ENCODE assay signal across 11 cellular contexts in genomic region chr12:57479043-57479375, GRCh38. TPM values are rescaled to one million over a fixed set of nuclear protein-coding genes. Genes with fewer than 3 reads are reported as not detected.
DNase-seq lines count a peak whose midpoint lies in the region; ATAC-seq, FAIRE-seq and TF ChIP-seq lines count a peak whose summit lies in the region.
"Had no signal": no experiment of that assay in that cellular context is flagged by ENCODE, and none has a peak within 500 bp of the region (broad histone marks: within the 10 kb centered on the region; RNA-seq: fewer than 3 reads in every experiment).

No MANE protein-coding gene starts in this region.

- no peaks in the 10 kb centered on the region for H3K27me3 Mint-ChIP-seq in activated CD8-positive, alpha-beta memory T cell treated with anti-CD3 and anti-CD28 coated beads, Interleukin-2, amount 10 ng/mL, durations not matched to agents 7 days and 5 days
- H3K27me3 Mint-ChIP-seq in activated T-helper 17 cell treated with anti-CD3 and anti-CD28 coated beads, Interleukin-2, amount 50 U/mL, for 72 hours, result no peaks in the 10 kb centered on the region

- BruUV-seq in HepG2 (replicated peaks; lab: Mats Ljungman, UMichigan), result no TSS peak

- H3K36me3 Mint-ChIP-seq in activated CD8-positive, alpha-beta memory T cell treated with anti-CD3 and anti-CD28 coated beads, Interleukin-2, amount 10 ng/mL, durations not matched to agents 7 days and 5 days, result peaks cover 36% of the 10 kb centered on the region
- peaks cover 56% of the 10 kb centered on the region for H3K36me3 Mint-ChIP-seq in activated T-helper 17 cell treated with anti-CD3 and anti-CD28 coated beads, Interleukin-2, amount 50 U/mL, for 72 hours (ENCODE audit: low read depth)

- H3K9me3 ChIP-seq in HepG2 (ENCODE audit: low read length) (no peaks in the 10 kb centered on the region), MM.1S (replicated peaks; ENCODE audit: insufficient read depth, low read length) (no peaks in the 10 kb centered on the region)
- H3K9me3 ChIP-seq: heart right ventricle had no signal

- peak overlapping the region; percentile 89 for H3K4me3 Mint-ChIP-seq in activated CD8-positive, alpha-beta memory T cell treated with anti-CD3 and anti-CD28 coated beads, Interleukin-2, amount 10 ng/mL, durations not matched to agents 7 days and 5 days
- peak overlapping the region; percentile 92 for H3K4me3 Mint-ChIP-seq in activated T-helper 17 cell treated with anti-CD3 and anti-CD28 coated beads, Interleukin-2, amount 50 U/mL, for 72 hours

- peak; percentile 60 for DNase-seq in activated CD8-positive, alpha-beta memory T cell treated with anti-CD3 and anti-CD28 coated beads, Interleukin-2, amount 10 ng/mL, durations not matched to agents 7 days and 5 days
- no peak for DNase-seq in activated CD8-positive, alpha-beta memory T cell treated with anti-CD3 and anti-CD28 coated beads, Interleukin-2, amount 50 U/mL, for 48 hours
- DNase-seq in HepG2 (ENCODE audit: low spot score) (no peak), DMS79 treated with DMSO at 0.1 percent for 48 hours (lab: John Stamatoyannopoulos, UW) (no peak), MM.1S (no peak)
- DNase-seq: heart right ventricle, NCI-H748 treated with DMSO at 0.1 percent for 48 hours had no signal

- H3K27me3 ChIP-seq in HepG2 (ENCODE audit: control insufficient read depth in 1 of 2, insufficient read depth in 2 of 2, low read length in 2 of 2), result peaks cover 8 to 62% of the 10 kb centered on the region in 2 experiments
- no peaks in the 10 kb centered on the region for H3K27me3 ChIP-seq in MM.1S (replicated peaks; ENCODE audit: insufficient read depth, low read length)

- no peak for TF ChIP-seq RAD21 in HepG2 (CRISPR knock-in tag; IDR thresholded peaks at IDR 0.05)

- peak; percentile 3 for ATAC-seq in activated CD8-positive, alpha-beta memory T cell treated with anti-CD3 and anti-CD28 coated beads, Interleukin-2, amount 10 ng/mL, durations not matched to agents 7 days and 5 days
- no peak for ATAC-seq in activated T-helper 17 cell treated with anti-CD3 and anti-CD28 coated beads, Interleukin-2, amount 50 U/mL, for 72 hours (replicated peaks)
- peak; percentile 9; the same call in 2 of the 3 replicates for ATAC-seq in HepG2
- ATAC-seq in GM21786 (IDR thresholded peaks at IDR 0.05; ENCODE audit: unreplicated experiment), result no peak

- CTCF ChIA-PET in activated CD8-positive, alpha-beta memory T cell treated with anti-CD3 and anti-CD28 coated beads, Interleukin-2, amount 10 ng/mL, durations not matched to agents 7 days and 5 days (lab: Charles Lee), result interaction anchor here (1.3 to 12.4 kb wide), 4 partner anchors 17 to 240 kb away, joined by 3 to 193 read pairs (median 4); partner anchors contain the start of gene GLI1
- CTCF ChIA-PET in HepG2 (lab: Yijun Ruan, JAX; ENCODE audit: low intra/inter-chr PET ratio, low total read pairs), result no interaction called here

- no peaks in the 10 kb centered on the region for H3K36me3 ChIP-seq in HepG2 (replicated peaks in 1 of 2; ENCODE audit: control insufficient read depth in 1 of 2, insufficient read depth in 2 of 2, low read length in 2 of 2)
- no peaks in the 10 kb centered on the region for H3K36me3 ChIP-seq in MM.1S (replicated peaks; ENCODE audit: insufficient read depth, low read length)

- TF ChIP-seq EP300 in HepG2 (IDR thresholded peaks at IDR 0.05; ENCODE audit: low read depth in 2 of 2, low read length in 2 of 2) (no peak), HepG2 (CRISPR knock-in tag; IDR thresholded peaks at IDR 0.05; ENCODE audit: borderline replicate concordance) (no peak)

- TF ChIP-seq POLR2A in HepG2 (IDR thresholded peaks at IDR 0.05; ENCODE audit: insufficient read depth in 1 of 2, low read depth in 2 of 2, low read length in 2 of 2), result no peak

- H3K27ac ChIP-seq in HepG2 (ENCODE audit: extremely low read length, insufficient read depth, low read length) (no peak overlapping the region), temporal lobe (ENCODE audit: low read depth, low read length) (peak overlapping the region; percentile 52), MM.1S (ENCODE audit: low read length) (no peak overlapping the region)

- POLR2A ChIA-PET in HepG2 (lab: Yijun Ruan, JAX), result no interaction called here

- H3K4me3 ChIP-seq in HepG2 (replicated peaks in 1 of 3; ENCODE audit: insufficient read depth in 1 of 3, low read depth in 2 of 3, low read length in 3 of 3) (no peak overlapping the region), MM.1S (ENCODE audit: low read length) (no peak overlapping the region)

- H3K9me2 ChIP-seq in MM.1S (replicated peaks; ENCODE audit: insufficient read depth, low read length), result no peaks in the 10 kb centered on the region

- H3K27ac Mint-ChIP-seq in activated CD8-positive, alpha-beta memory T cell treated with anti-CD3 and anti-CD28 coated beads, Interleukin-2, amount 10 ng/mL, durations not matched to agents 7 days and 5 days, result peak overlapping the region; percentile 100
- H3K27ac Mint-ChIP-seq in activated T-helper 17 cell treated with anti-CD3 and anti-CD28 coated beads, Interleukin-2, amount 50 U/mL, for 72 hours, result peak overlapping the region; percentile 96

- WGBS in HepG2 (ENCODE audit: low lambda C conversion rate), result 45% methylated on average over 10 of the region's 10 CpGs

- H3K4me1 ChIP-seq in HepG2 (ENCODE audit: insufficient read depth, low read length), result peaks cover 35% of the 10 kb centered on the region
- peaks cover 8% of the 10 kb centered on the region; the same call in 1 of the 2 replicates for H3K4me1 ChIP-seq in MM.1S (ENCODE audit: low read length)

- peaks cover 59% of the 10 kb centered on the region for H3K4me1 Mint-ChIP-seq in activated CD8-positive, alpha-beta memory T cell treated with anti-CD3 and anti-CD28 coated beads, Interleukin-2, amount 10 ng/mL, durations not matched to agents 7 days and 5 days
- H3K4me1 Mint-ChIP-seq in activated T-helper 17 cell treated with anti-CD3 and anti-CD28 coated beads, Interleukin-2, amount 50 U/mL, for 72 hours, result peaks cover 49% of the 10 kb centered on the region

- TF ChIP-seq CTCF in HepG2 (CRISPR knock-in tag; IDR thresholded peaks at IDR 0.05) (no peak), MM.1S (IDR thresholded peaks at IDR 0.05; ENCODE audit: low read length) (no peak)

- no peaks in the 10 kb centered on the region for H3K9me3 Mint-ChIP-seq in activated CD8-positive, alpha-beta memory T cell treated with anti-CD3 and anti-CD28 coated beads, Interleukin-2, amount 10 ng/mL, durations not matched to agents 7 days and 5 days (ENCODE audit: low read depth)
- H3K9me3 Mint-ChIP-seq in activated T-helper 17 cell treated with anti-CD3 and anti-CD28 coated beads, Interleukin-2, amount 50 U/mL, for 72 hours, result no peaks in the 10 kb centered on the region

- no peak overlapping the region for H2AFZ ChIP-seq in HepG2 (ENCODE audit: low read length)
- H2AFZ ChIP-seq in MM.1S (ENCODE audit: low read length), result no peak overlapping the region

- intact Hi-C loops in HepG2 (cut with micrococcal nuclease; ENCODE audit: unreplicated experiment), result no loop called here

- in situ Hi-C loops in HepG2 (cut with HindIII; ENCODE audit: extremely low pct_ligation_motif_present, low pct_unique_long_range_greater_than_20kb), result no loop called here

- no peaks in the 10 kb centered on the region for H3K79me2 ChIP-seq in HepG2 (ENCODE audit: insufficient read depth, low read length)
- H3K79me2 ChIP-seq in MM.1S (ENCODE audit: low read length), result no peaks in the 10 kb centered on the region

- no peak overlapping the region for H3K9ac ChIP-seq in HepG2 (ENCODE audit: insufficient read depth, low read depth, low read length)
- no peak overlapping the region for H3K9ac ChIP-seq in MM.1S (ENCODE audit: low read length)

- no peaks in the 10 kb centered on the region for H4K20me1 ChIP-seq in HepG2 (ENCODE audit: insufficient read depth, low read length)
- H4K20me1 ChIP-seq in MM.1S (ENCODE audit: insufficient read depth, low read length), result no peaks in the 10 kb centered on the region

- no peaks in the 10 kb centered on the region for H3F3A ChIP-seq in MM.1S (ENCODE audit: insufficient read depth, low read length)

- FAIRE-seq in HepG2 (lab: Jason Lieb, UNC), result no peak

- H3K4me2 ChIP-seq in HepG2 (ENCODE audit: low read depth, low read length), result no peak overlapping the region
- H3K4me2 ChIP-seq in MM.1S (ENCODE audit: low read depth, low read length), result no peak overlapping the region

RNA-seq across cellular contexts. Expression of gene ARHGAP9, which starts 0.7 kb away (rescaled TPM):
- total RNA-seq in activated CD8-positive, alpha-beta memory T cell treated with anti-CD3 and anti-CD28 coated beads, Interleukin-2, amount 10 ng/mL, durations not matched to agents 7 days and 5 days, result 100 to 1,000 TPM; 234 to 363 TPM
- total RNA-seq in activated T-helper 17 cell treated with anti-CD3 and anti-CD28 coated beads, Interleukin-2, amount 50 U/mL, for 72 hours, result 100 to 1,000 TPM; 131 to 225 TPM
- total RNA-seq in HepG2 (2016; rRNA removed; fragmentation: Illumina TruSeq; extraction: Trizol), result 0.18 TPM in 1 of 2 replicates, not detected in the other
- not detected in 2 replicates for total RNA-seq in HepG2 (2016; cell fraction: cytosol; rRNA removed; fragmentation: Illumina TruSeq; extraction: Trizol; ENCODE audit: low read depth)
- 0.32 TPM in 1 of 2 replicates, not detected in the other for total RNA-seq in HepG2 (2016; cell fraction: insoluble cytoplasmic fraction; rRNA removed; fragmentation: Illumina TruSeq; extraction: Trizol)
- total RNA-seq in HepG2 (2016; cell fraction: membrane; rRNA removed; fragmentation: Illumina TruSeq; extraction: Trizol), result not detected in 2 replicates
- not detected in 2 replicates for total RNA-seq in HepG2 (2016; cell fraction: nucleus; rRNA removed; fragmentation: Illumina TruSeq; extraction: Trizol)
- 0.95 and 1.2 TPM in 2 replicates for polyA plus RNA-seq in HepG2 (2011; rRNA removed)
- polyA plus RNA-seq in HepG2 (2011; cell fraction: cytosol; rRNA removed), result 0.33 and 0.40 TPM in 2 replicates
- 3.1 and 5.5 TPM in 2 replicates for polyA plus RNA-seq in HepG2 (2011; cell fraction: nucleus; rRNA removed)
- 0.39 and 0.55 TPM in 2 replicates for polyA plus RNA-seq in HepG2 (2012)
- not detected in 2 replicates for polyA plus RNA-seq in HepG2 (2016; cell fraction: cytosol; fragmentation: Illumina TruSeq; extraction: Trizol; ENCODE audit: low read depth)
- polyA plus RNA-seq in HepG2 (2016; cell fraction: insoluble cytoplasmic fraction; fragmentation: Illumina TruSeq; extraction: Trizol; ENCODE audit: low read depth), result 0.17 TPM in 1 of 2 replicates, not detected in the other
- polyA plus RNA-seq in HepG2 (2016; cell fraction: membrane; fragmentation: Illumina TruSeq; extraction: Trizol; ENCODE audit: low read depth), result 0.15 TPM in 1 of 2 replicates, not detected in the other
- polyA plus RNA-seq in HepG2 (2016; cell fraction: nucleus; fragmentation: Illumina TruSeq; extraction: Trizol; ENCODE audit: insufficient read depth, low read depth), result 0.51 and 0.87 TPM in 2 replicates
- polyA minus RNA-seq in HepG2 (2011; rRNA and poly(A)+ RNA removed; ENCODE audit: low replicate concordance), result 0.44 TPM in 1 of 2 replicates, not detected in the other
- polyA minus RNA-seq in HepG2 (2011; cell fraction: cytosol; rRNA and poly(A)+ RNA removed), result not detected in 2 replicates
- polyA minus RNA-seq in HepG2 (2011; cell fraction: nucleus; rRNA and poly(A)+ RNA removed), result 0.64 and 1.7 TPM in 2 replicates
- total RNA-seq in temporal lobe, result 0.25 TPM
- total RNA-seq: dermis microvascular lymphatic vessel endothelial cell had no signal

RNA-seq across cellular contexts. Expression of gene MARS1, which starts 8.9 kb away (rescaled TPM):
- total RNA-seq in activated CD8-positive, alpha-beta memory T cell treated with anti-CD3 and anti-CD28 coated beads, Interleukin-2, amount 10 ng/mL, durations not matched to agents 7 days and 5 days, result 100 to 1,000 TPM; 283 to 384 TPM
- 100 to 1,000 TPM; 130 to 243 TPM for total RNA-seq in activated T-helper 17 cell treated with anti-CD3 and anti-CD28 coated beads, Interleukin-2, amount 50 U/mL, for 72 hours
- total RNA-seq in HepG2 (2016; rRNA removed; fragmentation: Illumina TruSeq; extraction: Trizol), result 177 and 181 TPM in 2 replicates
- 69.2 and 77.6 TPM in 2 replicates for total RNA-seq in HepG2 (2016; cell fraction: cytosol; rRNA removed; fragmentation: Illumina TruSeq; extraction: Trizol; ENCODE audit: low read depth)
- 178 and 182 TPM in 2 replicates for total RNA-seq in HepG2 (2016; cell fraction: insoluble cytoplasmic fraction; rRNA removed; fragmentation: Illumina TruSeq; extraction: Trizol)
- total RNA-seq in HepG2 (2016; cell fraction: membrane; rRNA removed; fragmentation: Illumina TruSeq; extraction: Trizol), result 116 and 124 TPM in 2 replicates
- total RNA-seq in HepG2 (2016; cell fraction: nucleus; rRNA removed; fragmentation: Illumina TruSeq; extraction: Trizol), result 147 and 177 TPM in 2 replicates
- polyA plus RNA-seq in HepG2 (2011; rRNA removed), result 115 and 167 TPM in 2 replicates
- polyA plus RNA-seq in HepG2 (2011; cell fraction: cytosol; rRNA removed), result 90.1 and 98.7 TPM in 2 replicates
- 450 and 538 TPM in 2 replicates for polyA plus RNA-seq in HepG2 (2011; cell fraction: nucleus; rRNA removed)
- 160 and 209 TPM in 2 replicates for polyA plus RNA-seq in HepG2 (2012)
- 68.2 and 75.1 TPM in 2 replicates for polyA plus RNA-seq in HepG2 (2016; cell fraction: cytosol; fragmentation: Illumina TruSeq; extraction: Trizol; ENCODE audit: low read depth)
- polyA plus RNA-seq in HepG2 (2016; cell fraction: insoluble cytoplasmic fraction; fragmentation: Illumina TruSeq; extraction: Trizol; ENCODE audit: low read depth), result 150 and 162 TPM in 2 replicates
- 87.9 and 114 TPM in 2 replicates for polyA plus RNA-seq in HepG2 (2016; cell fraction: membrane; fragmentation: Illumina TruSeq; extraction: Trizol; ENCODE audit: low read depth)
- polyA plus RNA-seq in HepG2 (2016; cell fraction: nucleus; fragmentation: Illumina TruSeq; extraction: Trizol; ENCODE audit: insufficient read depth, low read depth), result 239 and 240 TPM in 2 replicates
- 242 and 269 TPM in 2 replicates for polyA minus RNA-seq in HepG2 (2011; rRNA and poly(A)+ RNA removed; ENCODE audit: low replicate concordance)
- 76.3 and 117 TPM in 2 replicates for polyA minus RNA-seq in HepG2 (2011; cell fraction: cytosol; rRNA and poly(A)+ RNA removed)
- polyA minus RNA-seq in HepG2 (2011; cell fraction: nucleus; rRNA and poly(A)+ RNA removed), result 213 and 244 TPM in 2 replicates
- total RNA-seq in temporal lobe, result 64.9 TPM

RNA-seq across cellular contexts. Expression of gene GLI1, which starts 19.4 kb away (rescaled TPM):
- under 1 TPM; 0.52 to 0.53 TPM for total RNA-seq in activated CD8-positive, alpha-beta memory T cell treated with anti-CD3 and anti-CD28 coated beads, Interleukin-2, amount 10 ng/mL, durations not matched to agents 7 days and 5 days
- total RNA-seq in activated T-helper 17 cell treated with anti-CD3 and anti-CD28 coated beads, Interleukin-2, amount 50 U/mL, for 72 hours, result 1 to 10 TPM in 1 of 2 donors, under 1 TPM in 1; 0.48 to 1.4 TPM
- total RNA-seq in HepG2 (2016; rRNA removed; fragmentation: Illumina TruSeq; extraction: Trizol) (0.20 TPM in 1 of 2 replicates, not detected in the other), temporal lobe (0.25 TPM)
- total RNA-seq in HepG2 (2016; cell fraction: cytosol; rRNA removed; fragmentation: Illumina TruSeq; extraction: Trizol; ENCODE audit: low read depth), result 0.53 TPM in 1 of 2 replicates, not detected in the other
- total RNA-seq in HepG2 (2016; cell fraction: insoluble cytoplasmic fraction; rRNA removed; fragmentation: Illumina TruSeq; extraction: Trizol), result not detected in 2 replicates
- total RNA-seq in HepG2 (2016; cell fraction: membrane; rRNA removed; fragmentation: Illumina TruSeq; extraction: Trizol), result not detected in 2 replicates
- total RNA-seq in HepG2 (2016; cell fraction: nucleus; rRNA removed; fragmentation: Illumina TruSeq; extraction: Trizol), result not detected in 2 replicates
- 0.09 and 0.27 TPM in 2 replicates for polyA plus RNA-seq in HepG2 (2011; rRNA removed)
- 0.06 and 0.07 TPM in 2 replicates for polyA plus RNA-seq in HepG2 (2011; cell fraction: cytosol; rRNA removed)
- polyA plus RNA-seq in HepG2 (2011; cell fraction: nucleus; rRNA removed), result 0.33 and 0.42 TPM in 2 replicates
- 0.55 TPM in 1 of 2 replicates, not detected in the other for polyA plus RNA-seq in HepG2 (2012)
- not detected in 2 replicates for polyA plus RNA-seq in HepG2 (2016; cell fraction: cytosol; fragmentation: Illumina TruSeq; extraction: Trizol; ENCODE audit: low read depth)
- polyA plus RNA-seq in HepG2 (2016; cell fraction: insoluble cytoplasmic fraction; fragmentation: Illumina TruSeq; extraction: Trizol; ENCODE audit: low read depth), result 0.35 TPM in 1 of 2 replicates, not detected in the other
- not detected in 2 replicates for polyA plus RNA-seq in HepG2 (2016; cell fraction: membrane; fragmentation: Illumina TruSeq; extraction: Trizol; ENCODE audit: low read depth)
- polyA plus RNA-seq in HepG2 (2016; cell fraction: nucleus; fragmentation: Illumina TruSeq; extraction: Trizol; ENCODE audit: insufficient read depth, low read depth), result 0.17 and 0.49 TPM in 2 replicates
- 2.5 TPM in 1 of 2 replicates, not detected in the other for polyA minus RNA-seq in HepG2 (2011; rRNA and poly(A)+ RNA removed; ENCODE audit: low replicate concordance)
- polyA minus RNA-seq in HepG2 (2011; cell fraction: cytosol; rRNA and poly(A)+ RNA removed), result not detected in 2 replicates
- not detected in 2 replicates for polyA minus RNA-seq in HepG2 (2011; cell fraction: nucleus; rRNA and poly(A)+ RNA removed)

RNA-seq across cellular contexts. Expression of gene INHBE, which starts 23.9 kb away (rescaled TPM):
- under 1 TPM in 1 of 2 experiments, not detected in 1; 0.35 TPM for total RNA-seq in activated CD8-positive, alpha-beta memory T cell treated with anti-CD3 and anti-CD28 coated beads, Interleukin-2, amount 10 ng/mL, durations not matched to agents 7 days and 5 days
- total RNA-seq in activated T-helper 17 cell treated with anti-CD3 and anti-CD28 coated beads, Interleukin-2, amount 50 U/mL, for 72 hours, result not detected
- total RNA-seq in HepG2 (2016; rRNA removed; fragmentation: Illumina TruSeq; extraction: Trizol) (6.8 and 17.0 TPM in 2 replicates), temporal lobe (not detected)
- 1.4 and 1.9 TPM in 2 replicates for total RNA-seq in HepG2 (2016; cell fraction: cytosol; rRNA removed; fragmentation: Illumina TruSeq; extraction: Trizol; ENCODE audit: low read depth)
- 8.0 and 15.5 TPM in 2 replicates for total RNA-seq in HepG2 (2016; cell fraction: insoluble cytoplasmic fraction; rRNA removed; fragmentation: Illumina TruSeq; extraction: Trizol)
- 3.2 and 3.3 TPM in 2 replicates for total RNA-seq in HepG2 (2016; cell fraction: membrane; rRNA removed; fragmentation: Illumina TruSeq; extraction: Trizol)
- 11.2 and 13.1 TPM in 2 replicates for total RNA-seq in HepG2 (2016; cell fraction: nucleus; rRNA removed; fragmentation: Illumina TruSeq; extraction: Trizol)
- polyA plus RNA-seq in HepG2 (2011; rRNA removed), result 32.0 and 55.8 TPM in 2 replicates
- 39.2 and 45.0 TPM in 2 replicates for polyA plus RNA-seq in HepG2 (2011; cell fraction: cytosol; rRNA removed)
- 12.5 and 25.8 TPM in 2 replicates for polyA plus RNA-seq in HepG2 (2011; cell fraction: nucleus; rRNA removed)
- polyA plus RNA-seq in HepG2 (2012), result 16.9 and 62.2 TPM in 2 replicates
- polyA plus RNA-seq in HepG2 (2016; cell fraction: cytosol; fragmentation: Illumina TruSeq; extraction: Trizol; ENCODE audit: low read depth), result 0.90 and 1.2 TPM in 2 replicates
- 6.5 and 7.6 TPM in 2 replicates for polyA plus RNA-seq in HepG2 (2016; cell fraction: insoluble cytoplasmic fraction; fragmentation: Illumina TruSeq; extraction: Trizol; ENCODE audit: low read depth)
- polyA plus RNA-seq in HepG2 (2016; cell fraction: membrane; fragmentation: Illumina TruSeq; extraction: Trizol; ENCODE audit: low read depth), result 1.8 and 2.0 TPM in 2 replicates
- polyA plus RNA-seq in HepG2 (2016; cell fraction: nucleus; fragmentation: Illumina TruSeq; extraction: Trizol; ENCODE audit: insufficient read depth, low read depth), result 16.9 and 17.1 TPM in 2 replicates
- 0.51 and 61.0 TPM in 2 replicates for polyA minus RNA-seq in HepG2 (2011; rRNA and poly(A)+ RNA removed; ENCODE audit: low replicate concordance)
- polyA minus RNA-seq in HepG2 (2011; cell fraction: cytosol; rRNA and poly(A)+ RNA removed), result 21.0 and 26.6 TPM in 2 replicates
- polyA minus RNA-seq in HepG2 (2011; cell fraction: nucleus; rRNA and poly(A)+ RNA removed), result 7.1 and 11.4 TPM in 2 replicates
- total RNA-seq: dermis microvascular lymphatic vessel endothelial cell had no signal

RNA-seq across cellular contexts. Expression of gene DDIT3, which starts 41.3 kb away (rescaled TPM):
- total RNA-seq in activated CD8-positive, alpha-beta memory T cell treated with anti-CD3 and anti-CD28 coated beads, Interleukin-2, amount 10 ng/mL, durations not matched to agents 7 days and 5 days, result 10 to 100 TPM; 15.3 to 15.9 TPM
- total RNA-seq in activated T-helper 17 cell treated with anti-CD3 and anti-CD28 coated beads, Interleukin-2, amount 50 U/mL, for 72 hours, result 10 to 100 TPM; 14.2 to 25.3 TPM
- total RNA-seq in HepG2 (2016; rRNA removed; fragmentation: Illumina TruSeq; extraction: Trizol) (17.5 and 27.5 TPM in 2 replicates), temporal lobe (6.1 TPM)
- total RNA-seq in HepG2 (2016; cell fraction: cytosol; rRNA removed; fragmentation: Illumina TruSeq; extraction: Trizol; ENCODE audit: low read depth), result 13.2 and 15.7 TPM in 2 replicates
- total RNA-seq in HepG2 (2016; cell fraction: insoluble cytoplasmic fraction; rRNA removed; fragmentation: Illumina TruSeq; extraction: Trizol), result 20.9 and 30.4 TPM in 2 replicates
- total RNA-seq in HepG2 (2016; cell fraction: membrane; rRNA removed; fragmentation: Illumina TruSeq; extraction: Trizol), result 15.9 and 19.3 TPM in 2 replicates
- 37.8 and 43.6 TPM in 2 replicates for total RNA-seq in HepG2 (2016; cell fraction: nucleus; rRNA removed; fragmentation: Illumina TruSeq; extraction: Trizol)
- 45.2 and 48.7 TPM in 2 replicates for polyA plus RNA-seq in HepG2 (2011; rRNA removed)
- polyA plus RNA-seq in HepG2 (2011; cell fraction: cytosol; rRNA removed), result 22.9 and 23.5 TPM in 2 replicates
- 90.1 and 90.7 TPM in 2 replicates for polyA plus RNA-seq in HepG2 (2011; cell fraction: nucleus; rRNA removed)
- 29.8 and 51.1 TPM in 2 replicates for polyA plus RNA-seq in HepG2 (2012)
- 8.3 and 8.5 TPM in 2 replicates for polyA plus RNA-seq in HepG2 (2016; cell fraction: cytosol; fragmentation: Illumina TruSeq; extraction: Trizol; ENCODE audit: low read depth)
- polyA plus RNA-seq in HepG2 (2016; cell fraction: insoluble cytoplasmic fraction; fragmentation: Illumina TruSeq; extraction: Trizol; ENCODE audit: low read depth), result 16.7 and 17.7 TPM in 2 replicates
- 9.9 and 11.5 TPM in 2 replicates for polyA plus RNA-seq in HepG2 (2016; cell fraction: membrane; fragmentation: Illumina TruSeq; extraction: Trizol; ENCODE audit: low read depth)
- 85.6 and 93.4 TPM in 2 replicates for polyA plus RNA-seq in HepG2 (2016; cell fraction: nucleus; fragmentation: Illumina TruSeq; extraction: Trizol; ENCODE audit: insufficient read depth, low read depth)
- polyA minus RNA-seq in HepG2 (2011; rRNA and poly(A)+ RNA removed; ENCODE audit: low replicate concordance), result 11.9 and 14.2 TPM in 2 replicates
- polyA minus RNA-seq in HepG2 (2011; cell fraction: cytosol; rRNA and poly(A)+ RNA removed), result 6.3 and 7.4 TPM in 2 replicates
- polyA minus RNA-seq in HepG2 (2011; cell fraction: nucleus; rRNA and poly(A)+ RNA removed), result 43.4 and 45.6 TPM in 2 replicates

Comparison
In these comparisons a context has a peak if more than half of its experiments do, and no peak if none do; other contexts are left out.
1. ATAC-seq: peak in activated CD8-positive, alpha-beta memory T cell treated with anti-CD3 and anti-CD28 coated beads, Interleukin-2, amount 10 ng/mL, durations not matched to agents 7 days and 5 days (single experiment) and HepG2 (single experiment); none in activated T-helper 17 cell treated with anti-CD3 and anti-CD28 coated beads, Interleukin-2, amount 50 U/mL, for 72 hours (single experiment) and GM21786 (single experiment).
2. RNA of gene ARHGAP9, which starts 0.7 kb away (total RNA-seq): 234 to 363 TPM in activated CD8-positive, alpha-beta memory T cell treated with anti-CD3 and anti-CD28 coated beads, Interleukin-2, amount 10 ng/mL, durations not matched to agents 7 days and 5 days and 131 to 225 TPM in activated T-helper 17 cell treated with anti-CD3 and anti-CD28 coated beads, Interleukin-2, amount 50 U/mL, for 72 hours; 0.25 TPM in temporal lobe (single experiment) and 0.18 to 0.32 TPM in HepG2; every median in the first group is over 10 times any median in the second.